ENCODE assay signal across 9 cellular contexts in the genomic region with DNA sequence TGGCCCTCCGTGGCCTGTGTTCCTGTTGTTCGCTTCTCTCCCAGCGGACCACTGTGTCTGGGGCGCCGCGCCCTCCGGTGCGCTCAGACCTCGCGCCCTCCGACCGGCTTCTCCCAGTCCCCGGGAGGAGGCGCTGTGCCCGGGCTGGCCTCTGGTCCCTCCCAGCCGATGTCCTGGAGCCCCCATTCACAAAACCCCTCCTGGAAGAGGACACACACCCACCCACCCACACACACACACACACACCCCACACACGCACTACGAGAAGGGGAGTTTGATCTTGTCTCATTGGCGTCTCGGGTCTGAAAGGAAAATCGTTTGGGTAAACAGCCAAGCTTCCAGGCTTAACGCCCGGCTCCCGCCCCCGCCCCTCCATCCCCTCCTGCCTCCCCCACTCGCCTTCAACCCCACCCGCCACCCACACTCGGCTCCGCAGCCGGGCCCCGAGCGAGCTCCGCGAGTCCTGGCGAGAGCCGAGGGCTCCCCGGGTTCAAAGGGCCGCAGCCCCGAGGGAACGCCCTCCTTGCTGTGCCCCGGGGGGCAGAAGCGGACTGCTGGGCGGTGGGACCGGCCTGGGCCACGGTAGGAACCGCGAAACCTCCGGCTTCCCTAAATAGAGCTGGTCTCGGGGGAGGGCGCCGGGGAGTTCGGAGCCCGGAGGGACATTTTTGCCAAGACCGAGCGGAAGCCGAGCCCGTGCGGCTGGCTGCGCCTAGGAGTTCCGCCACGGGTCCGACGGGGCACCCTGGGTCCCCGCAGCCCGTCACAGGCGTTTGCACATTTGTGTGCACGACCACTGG. TPM values are rescaled to one million over a fixed set of nuclear protein-coding genes. Genes with fewer than 3 reads are reported as not detected.
DNase-seq lines count a peak whose midpoint lies in the region; ATAC-seq, FAIRE-seq and TF ChIP-seq lines count a peak whose summit lies in the region.
"Had no signal": no experiment of that assay in that cellular context is flagged by ENCODE, and none has a peak within 500 bp of the region (broad histone marks: within the 10 kb centered on the region; RNA-seq: fewer than 3 reads in every experiment).

No MANE protein-coding gene starts in this region.

- H3K4me1 ChIP-seq in GM12878 (ENCODE audit: control insufficient read depth, insufficient read depth, low read length) (peaks cover 6% of the 10 kb centered on the region; the same call in 1 of the 2 replicates), skeletal muscle satellite cell (ENCODE audit: control insufficient read depth, insufficient read depth, low read length) (peaks cover 21% of the 10 kb centered on the region)

- 28% methylated on average over 48 of the region's 67 CpGs for WGBS in GM12878 (ENCODE audit: insufficient coverage, insufficient replicate concordance, low lambda C conversion rate, missing lambda C conversion rate)

- SMC1A ChIA-PET in GM12878 (lab: Charles Lee; ENCODE audit: uncharacterized antibody, unreplicated experiment), result interaction anchor here (0.6 to 4.6 kb wide), 10 partner anchors 8 to 1771 kb away, joined by 3 to 35 read pairs (median 4); a partner anchor contains a TSS

- no peak overlapping the region; the same call in 1 of the 2 replicates for H3K9ac ChIP-seq in GM12878 (ENCODE audit: control insufficient read depth, insufficient read depth, low read length)
- H3K9ac ChIP-seq in skeletal muscle satellite cell (ENCODE audit: low read depth, low read length), result peak overlapping the region; percentile 93

- TF ChIP-seq RAD21 in GM12878 (IDR thresholded peaks at IDR 0.05; ENCODE audit: insufficient read depth, low read depth, low read length), result no peak

- H4K20me1 ChIP-seq in GM12878 (ENCODE audit: control insufficient read depth, insufficient read depth), result no peaks in the 10 kb centered on the region; the same call in 1 of the 2 replicates

- no peak for FAIRE-seq in GM12878 (lab: Jason Lieb, UNC)

- no peak for TF ChIP-seq EP300 in GM12878 (IDR thresholded peaks at IDR 0.05; ENCODE audit: borderline replicate concordance in 1 of 2, control insufficient read depth in 1 of 2, low read depth in 2 of 2, low read length in 2 of 2)

- H3K36me3 ChIP-seq in GM12878 (ENCODE audit: control insufficient read depth in 2 of 2, insufficient read depth in 2 of 2, low read length in 1 of 2) (no peaks in the 10 kb centered on the region), skeletal muscle satellite cell (ENCODE audit: insufficient read depth, low read length) (no peaks in the 10 kb centered on the region)

- H3K4me1 Mint-ChIP-seq in activated T-cell treated with anti-CD3 and anti-CD28 coated beads, Interleukin-2, amount 50 U/mL, for 4 hours (ENCODE audit: low read depth), result peaks cover 23% of the 10 kb centered on the region
- peaks cover 22% of the 10 kb centered on the region for H3K4me1 Mint-ChIP-seq in activated CD4-positive, alpha-beta memory T cell treated with anti-CD3 and anti-CD28 coated beads, Interleukin-2, amount 10 ng/mL, durations not matched to agents 7 days and 5 days

- H3K79me2 ChIP-seq in GM12878 (ENCODE audit: control insufficient read depth, insufficient read depth, low read length), result no peaks in the 10 kb centered on the region

- no peaks in the 10 kb centered on the region for H3K9me3 Mint-ChIP-seq in activated T-cell treated with anti-CD3 and anti-CD28 coated beads, Interleukin-2, amount 50 U/mL, for 4 hours
- no peaks in the 10 kb centered on the region for H3K9me3 Mint-ChIP-seq in activated CD4-positive, alpha-beta memory T cell treated with anti-CD3 and anti-CD28 coated beads, Interleukin-2, amount 10 ng/mL, durations not matched to agents 7 days and 5 days

- H3K4me2 ChIP-seq in GM12878 (ENCODE audit: control insufficient read depth, insufficient read depth) (peak overlapping the region; percentile 7; the same call in 1 of the 2 replicates), skeletal muscle satellite cell (ENCODE audit: low read length) (peak overlapping the region; percentile 91)

- TF ChIP-seq POLR2A in GM12878 (IDR thresholded peaks at IDR 0.05; ENCODE audit: low read depth, low read length), result no peak

- no peak overlapping the region for H2AFZ ChIP-seq in GM12878 (ENCODE audit: control insufficient read depth, low read depth, low read length)

- in situ Hi-C loops in GM12878 (cut with MboI), result loop anchor here (10.0 kb wide), 1 partner anchor 881 kb away; no protein-coding TSS in a partner anchor

- TF ChIP-seq CTCF in GM12878 (IDR thresholded peaks at IDR 0.05 in 2 of 3, conservative IDR thresholded peaks at IDR 0.05 in 1 of 3; ENCODE audit: control insufficient read depth in 2 of 3, extremely low read depth in 1 of 3, insufficient read depth in 1 of 3, low read depth in 3 of 3, low read length in 3 of 3), result peak in 2 of 3 experiments; percentile 15 to 33; a peak in 2 of 6 replicates

- intact Hi-C loops in GM12878 (cut with micrococcal nuclease; ENCODE audit: unreplicated experiment), result loop anchor here (10.0 kb wide), 1 partner anchor 791 kb away; no protein-coding TSS in a partner anchor

- no peak for DNase-seq in GM12878 (ENCODE audit: low read depth, low spot score)
- DNase-seq in NCI-H2107 treated with DMSO at 0.1 percent for 48 hours (lab: John Stamatoyannopoulos, UW; ENCODE audit: unreplicated experiment), result no peak
- no peak for DNase-seq in activated T-cell treated with anti-CD3 and anti-CD28 coated beads, Interleukin-2, amount 50 U/mL, for 4 hours
- DNase-seq in activated CD4-positive, alpha-beta memory T cell treated with anti-CD3 and anti-CD28 coated beads, Interleukin-2, amount 10 ng/mL, durations not matched to agents 7 days and 5 days, result no peak
- no peak for DNase-seq in activated T-cell treated with anti-CD3 and anti-CD28 coated beads, Interleukin-2, amount 50 U/mL, for 48 hours
- DNase-seq: NCI-H510A had no signal

- peaks cover 63% of the 10 kb centered on the region for H3K27me3 Mint-ChIP-seq in activated T-cell treated with anti-CD3 and anti-CD28 coated beads, Interleukin-2, amount 50 U/mL, for 4 hours (ENCODE audit: low read depth)
- H3K27me3 Mint-ChIP-seq in activated CD4-positive, alpha-beta memory T cell treated with anti-CD3 and anti-CD28 coated beads, Interleukin-2, amount 10 ng/mL, durations not matched to agents 7 days and 5 days, result peaks cover 72% of the 10 kb centered on the region

- no peaks in the 10 kb centered on the region; the same call in 2 of the 3 replicates for H3K9me3 ChIP-seq in GM12878 (replicated peaks; ENCODE audit: control insufficient read depth, insufficient read depth, low read length)
- H3K9me3 ChIP-seq in iPS-18c (ENCODE audit: control insufficient read depth, insufficient read depth, low read length), result no peaks in the 10 kb centered on the region
- no peaks in the 10 kb centered on the region for H3K9me3 ChIP-seq in skeletal muscle satellite cell (replicated peaks; ENCODE audit: low read length)

- peaks cover 0 to 12% of the 10 kb centered on the region in 2 experiments for H3K27me3 ChIP-seq in GM12878 (replicated peaks in 1 of 2; ENCODE audit: control insufficient read depth in 2 of 2, insufficient read depth in 2 of 2, low read length in 1 of 2)
- H3K27me3 ChIP-seq in skeletal muscle satellite cell (ENCODE audit: control insufficient read depth, insufficient read depth, low read length), result no peaks in the 10 kb centered on the region

- H3K4me3 ChIP-seq in GM12878, result peak overlapping the region; percentile 34; the same call in 1 of the 2 replicates
- H3K4me3 ChIP-seq in iPS-18c (ENCODE audit: insufficient read depth, low read depth, low read length), result peak overlapping the region; percentile 1; the same call in 1 of the 2 replicates
- peak overlapping the region; percentile 88 for H3K4me3 ChIP-seq in skeletal muscle satellite cell (ENCODE audit: low read length)

- no peak overlapping the region for H3K27ac ChIP-seq in GM12878 (ENCODE audit: control insufficient read depth, insufficient read depth)

- no peak overlapping the region for H3K27ac Mint-ChIP-seq in activated CD4-positive, alpha-beta memory T cell treated with anti-CD3 and anti-CD28 coated beads, Interleukin-2, amount 10 ng/mL, durations not matched to agents 7 days and 5 days

- no TSS peak for BruUV-seq in GM12878 (replicated peaks; lab: Mats Ljungman, UMichigan)

- no peaks in the 10 kb centered on the region for H3K36me3 Mint-ChIP-seq in activated T-cell treated with anti-CD3 and anti-CD28 coated beads, Interleukin-2, amount 50 U/mL, for 4 hours (ENCODE audit: insufficient read depth)
- peaks cover 11% of the 10 kb centered on the region for H3K36me3 Mint-ChIP-seq in activated CD4-positive, alpha-beta memory T cell treated with anti-CD3 and anti-CD28 coated beads, Interleukin-2, amount 10 ng/mL, durations not matched to agents 7 days and 5 days (ENCODE audit: low read depth)

- ATAC-seq in GM18868 (IDR thresholded peaks at IDR 0.05; ENCODE audit: unreplicated experiment), result peak; percentile 4
- ATAC-seq in GM12878, result peak; percentile 21
- no peak for ATAC-seq in activated T-cell treated with anti-CD3 and anti-CD28 coated beads, Interleukin-2, amount 50 U/mL, for 4 hours

- H3K4me3 Mint-ChIP-seq in activated T-cell treated with anti-CD3 and anti-CD28 coated beads, Interleukin-2, amount 50 U/mL, for 4 hours, result no peak overlapping the region
- no peak overlapping the region for H3K4me3 Mint-ChIP-seq in activated CD4-positive, alpha-beta memory T cell treated with anti-CD3 and anti-CD28 coated beads, Interleukin-2, amount 10 ng/mL, durations not matched to agents 7 days and 5 days

- CTCF ChIA-PET in GM12878 (lab: Yijun Ruan, JAX), result interaction anchor here (0.7 to 7.5 kb wide), 6 partner anchors 8 to 881 kb away, joined by 3 to 76 read pairs (median 5); a partner anchor contains a TSS
- CTCF ChIA-PET in activated CD4-positive, alpha-beta memory T cell treated with anti-CD3 and anti-CD28 coated beads, Interleukin-2, amount 10 ng/mL, durations not matched to agents 7 days and 5 days (lab: Charles Lee), result no interaction called here

- RAD21 ChIA-PET in GM12878 (lab: Charles Lee; ENCODE audit: unreplicated experiment), result interaction anchor here (1.2 to 11.4 kb wide), 5 partner anchors 9 to 790 kb away, joined by 3 to 124 read pairs (median 10); a partner anchor contains a TSS

- POLR2A ChIA-PET in GM12878 (lab: Charles Lee), result interaction anchor here (1.4 to 2.0 kb wide), 3 partner anchors 18 to 26 kb away, joined by 4 to 7 read pairs (median 6); a partner anchor contains a TSS
- POLR2A ChIA-PET in activated CD4-positive, alpha-beta memory T cell treated with anti-CD3 and anti-CD28 coated beads, Interleukin-2, amount 10 ng/mL, durations not matched to agents 7 days and 5 days (lab: Charles Lee), result no interaction called here

RNA-seq across cellular contexts. Expression of a gene that starts 23.6 kb away (rescaled TPM):
- 21.4 and 23.4 TPM in 2 replicates for total RNA-seq in GM12878 (2013; cell fraction: nucleolus; rRNA removed)
- 0.82 and 1.1 TPM in 2 replicates for total RNA-seq in GM12878 (2014; rRNA removed)
- 1.7 and 1.9 TPM in 2 replicates for total RNA-seq in GM12878 (2014; rRNA removed; fragmentation: Illumina TruSeq; extraction: Trizol)
- 9.4 and 10.1 TPM in 2 replicates for total RNA-seq in GM12878 (2021)
- polyA plus RNA-seq in GM12878 (2011; ENCODE audit: low read depth), result 0.34 TPM
- polyA plus RNA-seq in GM12878 (2011; rRNA removed), result 8.7 and 10.0 TPM in 2 replicates
- polyA plus RNA-seq in GM12878 (2011; cell fraction: cytosol; rRNA removed), result 13.9 and 14.3 TPM in 2 replicates
- polyA plus RNA-seq in GM12878 (2011; cell fraction: nucleus; rRNA removed), result 14.0 and 17.0 TPM in 2 replicates
- 2.4 and 2.6 TPM in 2 replicates for polyA plus RNA-seq in GM12878 (2012)
- polyA plus RNA-seq in GM12878 (2014; fragmentation: Illumina TruSeq; extraction: Trizol), result 6.9 TPM in 2 replicates
- 1 to 10 TPM; 2.3 to 3.2 TPM for polyA plus RNA-seq in GM12878 (2014; fragmentation: Nextera tagmentation; extraction: Ambion mirVana)
- polyA plus RNA-seq in GM12878 (2014; rRNA removed), result 3.7 and 6.6 TPM in 2 replicates
- polyA plus RNA-seq in GM12878 (2016; fragmentation: Nextera tagmentation; extraction: Ambion mirVana), result 1 to 10 TPM; 1.8 to 3.1 TPM
- polyA minus RNA-seq in GM12878 (2011; rRNA and poly(A)+ RNA removed), result 7.2 and 11.2 TPM in 2 replicates
- 12.4 and 19.1 TPM in 2 replicates for polyA minus RNA-seq in GM12878 (2011; cell fraction: cytosol; rRNA and poly(A)+ RNA removed)
- 9.9 and 15.4 TPM in 2 replicates for polyA minus RNA-seq in GM12878 (2011; cell fraction: nucleus; rRNA and poly(A)+ RNA removed)
- total RNA-seq in skeletal muscle satellite cell (2012; rRNA removed), result 9.9 and 10.0 TPM in 2 replicates
- under 1 TPM; 0.13 to 0.24 (median 0.15) TPM for total RNA-seq in activated T-cell treated with anti-CD3 and anti-CD28 coated beads, Interleukin-2, amount 50 U/mL, for 4 hours
- not detected for total RNA-seq in activated CD4-positive, alpha-beta memory T cell treated with anti-CD3 and anti-CD28 coated beads, Interleukin-2, amount 10 ng/mL, durations not matched to agents 7 days and 5 days

Comparison
In these comparisons a context has a peak if more than half of its experiments do, and no peak if none do; other contexts are left out.
1. ATAC-seq: peak in GM18868 (single experiment) and GM12878 (single experiment); none in activated T-cell treated with anti-CD3 and anti-CD28 coated beads, Interleukin-2, amount 50 U/mL, for 4 hours (0 of 2).
2. H3K4me3 ChIP-seq: peak in every context shown above with its lines; median percentile 88 in skeletal muscle satellite cell; 34 in GM12878; 1 in iPS-18c.